1 cellular context compared by ENCODE assay signal in the genomic region with DNA sequence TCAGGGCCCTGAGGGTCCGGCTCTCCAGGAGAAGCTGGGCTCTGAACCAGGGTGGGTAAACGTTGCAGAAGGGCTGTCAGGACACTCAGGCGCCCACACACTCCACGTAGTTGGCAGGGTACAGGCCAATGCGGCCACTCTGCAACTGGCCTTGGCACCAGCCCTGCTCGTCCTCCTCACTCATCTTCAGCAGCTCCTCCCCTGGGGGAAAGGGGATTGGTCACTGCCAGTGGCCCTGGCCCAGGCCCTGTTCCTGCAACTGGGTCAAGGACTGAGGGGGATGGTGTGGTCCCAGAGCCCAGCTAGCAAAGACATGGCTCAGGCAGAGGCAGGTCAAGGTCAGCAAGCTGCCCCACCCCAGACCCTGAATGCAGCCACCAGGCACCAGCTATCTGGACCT.
TF ChIP-seq lines count a peak whose summit lies in the region.

No MANE protein-coding gene starts in this region.

TF ChIP-seq in HepG2, 621 proteins besides CTCF, POLR2A, EP300 and RAD21 (continued from another document and continues in another):
- TF ChIP-seq, protein P1, sequence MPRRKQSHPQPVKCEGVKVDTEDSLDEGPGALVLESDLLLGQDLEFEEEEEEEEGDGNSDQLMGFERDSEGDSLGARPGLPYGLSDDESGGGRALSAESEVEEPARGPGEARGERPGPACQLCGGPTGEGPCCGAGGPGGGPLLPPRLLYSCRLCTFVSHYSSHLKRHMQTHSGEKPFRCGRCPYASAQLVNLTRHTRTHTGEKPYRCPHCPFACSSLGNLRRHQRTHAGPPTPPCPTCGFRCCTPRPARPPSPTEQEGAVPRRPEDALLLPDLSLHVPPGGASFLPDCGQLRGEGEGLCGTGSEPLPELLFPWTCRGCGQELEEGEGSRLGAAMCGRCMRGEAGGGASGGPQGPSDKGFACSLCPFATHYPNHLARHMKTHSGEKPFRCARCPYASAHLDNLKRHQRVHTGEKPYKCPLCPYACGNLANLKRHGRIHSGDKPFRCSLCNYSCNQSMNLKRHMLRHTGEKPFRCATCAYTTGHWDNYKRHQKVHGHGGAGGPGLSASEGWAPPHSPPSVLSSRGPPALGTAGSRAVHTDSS (CRISPR knock-in tag; conservative IDR thresholded peaks at IDR 0.05) = 0 out of 2 replicates have a peak, but pooled peaks have one; percentile 67
- TF ChIP-seq MAFG (CRISPR knock-in tag; IDR thresholded peaks at IDR 0.05) (no peak), ZNF614 (CRISPR knock-in tag; IDR thresholded peaks at IDR 0.05; ENCODE audit: borderline replicate concordance) (no peak), THYN1 (CRISPR knock-in tag; IDR thresholded peaks at IDR 0.05; ENCODE audit: borderline replicate concordance, low read depth) (no peak), GFI1 (CRISPR knock-in tag; IDR thresholded peaks at IDR 0.05; ENCODE audit: borderline replicate concordance) (no peak), MTA1 (CRISPR knock-in tag; IDR thresholded peaks at IDR 0.05; ENCODE audit: borderline replicate concordance) (peak; percentile 75; the same call in 1 of the 2 replicates), ZNF674 (CRISPR knock-in tag; IDR thresholded peaks at IDR 0.05; ENCODE audit: low read depth) (no peak), ZFP41 (CRISPR knock-in tag; IDR thresholded peaks at IDR 0.05; ENCODE audit: borderline replicate concordance) (no peak), ZNF546 (CRISPR knock-in tag; conservative IDR thresholded peaks at IDR 0.05) (no peak), RFXANK (CRISPR knock-in tag; IDR thresholded peaks at IDR 0.05) (no peak), HNRNPH1 (optimal IDR thresholded peaks at IDR 0.05; ENCODE audit: low read depth, low read length) (no peak), ZNF768 (CRISPR knock-in tag; IDR thresholded peaks at IDR 0.05) (no peak), ELF3 (CRISPR knock-in tag; IDR thresholded peaks at IDR 0.05) (no peak), ZKSCAN5 (CRISPR knock-in tag; IDR thresholded peaks at IDR 0.05) (no peak), ZNF709 (CRISPR knock-in tag; IDR thresholded peaks at IDR 0.05) (no peak; the same call in 1 of the 2 replicates), ERF (CRISPR knock-in tag; IDR thresholded peaks at IDR 0.05) (no peak), MIER2 (CRISPR knock-in tag; IDR thresholded peaks at IDR 0.05) (no peak), MTA3 (CRISPR knock-in tag; IDR thresholded peaks at IDR 0.05) (no peak), TAF15 (IDR thresholded peaks at IDR 0.05; ENCODE audit: low read depth, low read length, poor library complexity, severe bottlenecking) (no peak), BORCS8-MEF2B (CRISPR knock-in tag; IDR thresholded peaks at IDR 0.05) (no peak), ARNT (IDR thresholded peaks at IDR 0.05) (no peak), ARNTL (CRISPR knock-in tag; IDR thresholded peaks at IDR 0.05) (no peak), NRL (CRISPR knock-in tag; IDR thresholded peaks at IDR 0.05; ENCODE audit: borderline replicate concordance) (no peak), REXO4 (CRISPR knock-in tag; IDR thresholded peaks at IDR 0.05; ENCODE audit: borderline replicate concordance) (no peak), SALL1 (CRISPR knock-in tag; IDR thresholded peaks at IDR 0.05) (peak; percentile 86), RFX3 (CRISPR knock-in tag; IDR thresholded peaks at IDR 0.05) (no peak), ADNP (CRISPR knock-in tag; IDR thresholded peaks at IDR 0.05) (no peak), BRD4 (CRISPR knock-in tag; IDR thresholded peaks at IDR 0.05) (no peak), HCFC1 (IDR thresholded peaks at IDR 0.05; ENCODE audit: low read depth, low read length) (no peak)
- TF ChIP-seq, protein P2, sequence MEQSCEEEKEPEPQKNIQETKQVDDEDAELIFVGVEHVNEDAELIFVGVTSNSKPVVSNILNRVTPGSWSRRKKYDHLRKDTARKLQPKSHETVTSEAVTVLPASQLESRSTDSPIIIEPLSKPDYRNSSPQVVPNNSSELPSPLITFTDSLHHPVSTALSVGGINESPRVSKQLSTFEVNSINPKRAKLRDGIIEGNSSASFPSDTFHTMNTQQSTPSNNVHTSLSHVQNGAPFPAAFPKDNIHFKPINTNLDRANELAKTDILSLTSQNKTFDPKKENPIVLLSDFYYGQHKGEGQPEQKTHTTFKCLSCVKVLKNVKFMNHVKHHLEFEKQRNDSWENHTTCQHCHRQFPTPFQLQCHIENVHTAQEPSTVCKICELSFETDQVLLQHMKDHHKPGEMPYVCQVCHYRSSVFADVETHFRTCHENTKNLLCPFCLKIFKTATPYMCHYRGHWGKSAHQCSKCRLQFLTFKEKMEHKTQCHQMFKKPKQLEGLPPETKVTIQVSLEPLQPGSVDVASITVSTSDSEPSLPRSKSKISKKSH (CRISPR knock-in tag; IDR thresholded peaks at IDR 0.05; ENCODE audit: borderline replicate concordance) = no peak
- TF ChIP-seq, protein P3, sequence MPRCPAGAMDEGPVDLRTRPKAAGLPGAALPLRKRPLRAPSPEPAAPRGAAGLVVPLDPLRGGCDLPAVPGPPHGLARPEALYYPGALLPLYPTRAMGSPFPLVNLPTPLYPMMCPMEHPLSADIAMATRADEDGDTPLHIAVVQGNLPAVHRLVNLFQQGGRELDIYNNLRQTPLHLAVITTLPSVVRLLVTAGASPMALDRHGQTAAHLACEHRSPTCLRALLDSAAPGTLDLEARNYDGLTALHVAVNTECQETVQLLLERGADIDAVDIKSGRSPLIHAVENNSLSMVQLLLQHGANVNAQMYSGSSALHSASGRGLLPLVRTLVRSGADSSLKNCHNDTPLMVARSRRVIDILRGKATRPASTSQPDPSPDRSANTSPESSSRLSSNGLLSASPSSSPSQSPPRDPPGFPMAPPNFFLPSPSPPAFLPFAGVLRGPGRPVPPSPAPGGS (CRISPR knock-in tag; IDR thresholded peaks at IDR 0.05) = peak; percentile 42
- TF ChIP-seq, protein P4, sequence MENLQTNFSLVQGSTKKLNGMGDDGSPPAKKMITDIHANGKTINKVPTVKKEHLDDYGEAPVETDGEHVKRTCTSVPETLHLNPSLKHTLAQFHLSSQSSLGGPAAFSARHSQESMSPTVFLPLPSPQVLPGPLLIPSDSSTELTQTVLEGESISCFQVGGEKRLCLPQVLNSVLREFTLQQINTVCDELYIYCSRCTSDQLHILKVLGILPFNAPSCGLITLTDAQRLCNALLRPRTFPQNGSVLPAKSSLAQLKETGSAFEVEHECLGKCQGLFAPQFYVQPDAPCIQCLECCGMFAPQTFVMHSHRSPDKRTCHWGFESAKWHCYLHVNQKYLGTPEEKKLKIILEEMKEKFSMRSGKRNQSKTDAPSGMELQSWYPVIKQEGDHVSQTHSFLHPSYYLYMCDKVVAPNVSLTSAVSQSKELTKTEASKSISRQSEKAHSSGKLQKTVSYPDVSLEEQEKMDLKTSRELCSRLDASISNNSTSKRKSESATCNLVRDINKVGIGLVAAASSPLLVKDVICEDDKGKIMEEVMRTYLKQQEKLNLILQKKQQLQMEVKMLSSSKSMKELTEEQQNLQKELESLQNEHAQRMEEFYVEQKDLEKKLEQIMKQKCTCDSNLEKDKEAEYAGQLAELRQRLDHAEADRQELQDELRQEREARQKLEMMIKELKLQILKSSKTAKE (CRISPR knock-in tag; IDR thresholded peaks at IDR 0.05; ENCODE audit: borderline replicate concordance) = peak; percentile 84
- TF ChIP-seq, protein P5, sequence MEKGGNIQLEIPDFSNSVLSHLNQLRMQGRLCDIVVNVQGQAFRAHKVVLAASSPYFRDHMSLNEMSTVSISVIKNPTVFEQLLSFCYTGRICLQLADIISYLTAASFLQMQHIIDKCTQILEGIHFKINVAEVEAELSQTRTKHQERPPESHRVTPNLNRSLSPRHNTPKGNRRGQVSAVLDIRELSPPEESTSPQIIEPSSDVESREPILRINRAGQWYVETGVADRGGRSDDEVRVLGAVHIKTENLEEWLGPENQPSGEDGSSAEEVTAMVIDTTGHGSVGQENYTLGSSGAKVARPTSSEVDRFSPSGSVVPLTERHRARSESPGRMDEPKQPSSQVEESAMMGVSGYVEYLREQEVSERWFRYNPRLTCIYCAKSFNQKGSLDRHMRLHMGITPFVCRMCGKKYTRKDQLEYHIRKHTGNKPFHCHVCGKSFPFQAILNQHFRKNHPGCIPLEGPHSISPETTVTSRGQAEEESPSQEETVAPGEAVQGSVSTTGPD (CRISPR knock-in tag; IDR thresholded peaks at IDR 0.05) = no peak
- TF ChIP-seq, protein P6, sequence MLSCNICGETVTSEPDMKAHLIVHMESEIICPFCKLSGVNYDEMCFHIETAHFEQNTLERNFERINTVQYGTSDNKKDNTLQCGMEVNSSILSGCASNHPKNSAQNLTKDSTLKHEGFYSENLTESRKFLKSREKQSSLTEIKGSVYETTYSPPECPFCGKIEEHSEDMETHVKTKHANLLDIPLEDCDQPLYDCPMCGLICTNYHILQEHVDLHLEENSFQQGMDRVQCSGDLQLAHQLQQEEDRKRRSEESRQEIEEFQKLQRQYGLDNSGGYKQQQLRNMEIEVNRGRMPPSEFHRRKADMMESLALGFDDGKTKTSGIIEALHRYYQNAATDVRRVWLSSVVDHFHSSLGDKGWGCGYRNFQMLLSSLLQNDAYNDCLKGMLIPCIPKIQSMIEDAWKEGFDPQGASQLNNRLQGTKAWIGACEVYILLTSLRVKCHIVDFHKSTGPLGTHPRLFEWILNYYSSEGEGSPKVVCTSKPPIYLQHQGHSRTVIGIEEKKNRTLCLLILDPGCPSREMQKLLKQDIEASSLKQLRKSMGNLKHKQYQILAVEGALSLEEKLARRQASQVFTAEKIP (CRISPR knock-in tag; IDR thresholded peaks at IDR 0.05; ENCODE audit: borderline replicate concordance) = no peak
- TF ChIP-seq, protein P7, sequence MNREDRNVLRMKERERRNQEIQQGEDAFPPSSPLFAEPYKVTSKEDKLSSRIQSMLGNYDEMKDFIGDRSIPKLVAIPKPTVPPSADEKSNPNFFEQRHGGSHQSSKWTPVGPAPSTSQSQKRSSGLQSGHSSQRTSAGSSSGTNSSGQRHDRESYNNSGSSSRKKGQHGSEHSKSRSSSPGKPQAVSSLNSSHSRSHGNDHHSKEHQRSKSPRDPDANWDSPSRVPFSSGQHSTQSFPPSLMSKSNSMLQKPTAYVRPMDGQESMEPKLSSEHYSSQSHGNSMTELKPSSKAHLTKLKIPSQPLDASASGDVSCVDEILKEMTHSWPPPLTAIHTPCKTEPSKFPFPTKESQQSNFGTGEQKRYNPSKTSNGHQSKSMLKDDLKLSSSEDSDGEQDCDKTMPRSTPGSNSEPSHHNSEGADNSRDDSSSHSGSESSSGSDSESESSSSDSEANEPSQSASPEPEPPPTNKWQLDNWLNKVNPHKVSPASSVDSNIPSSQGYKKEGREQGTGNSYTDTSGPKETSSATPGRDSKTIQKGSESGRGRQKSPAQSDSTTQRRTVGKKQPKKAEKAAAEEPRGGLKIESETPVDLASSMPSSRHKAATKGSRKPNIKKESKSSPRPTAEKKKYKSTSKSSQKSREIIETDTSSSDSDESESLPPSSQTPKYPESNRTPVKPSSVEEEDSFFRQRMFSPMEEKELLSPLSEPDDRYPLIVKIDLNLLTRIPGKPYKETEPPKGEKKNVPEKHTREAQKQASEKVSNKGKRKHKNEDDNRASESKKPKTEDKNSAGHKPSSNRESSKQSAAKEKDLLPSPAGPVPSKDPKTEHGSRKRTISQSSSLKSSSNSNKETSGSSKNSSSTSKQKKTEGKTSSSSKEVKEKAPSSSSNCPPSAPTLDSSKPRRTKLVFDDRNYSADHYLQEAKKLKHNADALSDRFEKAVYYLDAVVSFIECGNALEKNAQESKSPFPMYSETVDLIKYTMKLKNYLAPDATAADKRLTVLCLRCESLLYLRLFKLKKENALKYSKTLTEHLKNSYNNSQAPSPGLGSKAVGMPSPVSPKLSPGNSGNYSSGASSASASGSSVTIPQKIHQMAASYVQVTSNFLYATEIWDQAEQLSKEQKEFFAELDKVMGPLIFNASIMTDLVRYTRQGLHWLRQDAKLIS (CRISPR knock-in tag; IDR thresholded peaks at IDR 0.05) = no peak
- TF ChIP-seq, protein P8, sequence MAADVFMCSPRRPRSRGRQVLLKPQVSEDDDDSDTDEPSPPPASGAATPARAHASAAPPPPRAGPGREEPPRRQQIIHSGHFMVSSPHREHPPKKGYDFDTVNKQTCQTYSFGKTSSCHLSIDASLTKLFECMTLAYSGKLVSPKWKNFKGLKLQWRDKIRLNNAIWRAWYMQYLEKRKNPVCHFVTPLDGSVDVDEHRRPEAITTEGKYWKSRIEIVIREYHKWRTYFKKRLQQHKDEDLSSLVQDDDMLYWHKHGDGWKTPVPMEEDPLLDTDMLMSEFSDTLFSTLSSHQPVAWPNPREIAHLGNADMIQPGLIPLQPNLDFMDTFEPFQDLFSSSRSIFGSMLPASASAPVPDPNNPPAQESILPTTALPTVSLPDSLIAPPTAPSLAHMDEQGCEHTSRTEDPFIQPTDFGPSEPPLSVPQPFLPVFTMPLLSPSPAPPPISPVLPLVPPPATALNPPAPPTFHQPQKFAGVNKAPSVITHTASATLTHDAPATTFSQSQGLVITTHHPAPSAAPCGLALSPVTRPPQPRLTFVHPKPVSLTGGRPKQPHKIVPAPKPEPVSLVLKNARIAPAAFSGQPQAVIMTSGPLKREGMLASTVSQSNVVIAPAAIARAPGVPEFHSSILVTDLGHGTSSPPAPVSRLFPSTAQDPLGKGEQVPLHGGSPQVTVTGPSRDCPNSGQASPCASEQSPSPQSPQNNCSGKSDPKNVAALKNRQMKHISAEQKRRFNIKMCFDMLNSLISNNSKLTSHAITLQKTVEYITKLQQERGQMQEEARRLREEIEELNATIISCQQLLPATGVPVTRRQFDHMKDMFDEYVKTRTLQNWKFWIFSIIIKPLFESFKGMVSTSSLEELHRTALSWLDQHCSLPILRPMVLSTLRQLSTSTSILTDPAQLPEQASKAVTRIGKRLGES (CRISPR knock-in tag; IDR thresholded peaks at IDR 0.05; ENCODE audit: borderline replicate concordance) = no peak
- TF ChIP-seq, protein P9, sequence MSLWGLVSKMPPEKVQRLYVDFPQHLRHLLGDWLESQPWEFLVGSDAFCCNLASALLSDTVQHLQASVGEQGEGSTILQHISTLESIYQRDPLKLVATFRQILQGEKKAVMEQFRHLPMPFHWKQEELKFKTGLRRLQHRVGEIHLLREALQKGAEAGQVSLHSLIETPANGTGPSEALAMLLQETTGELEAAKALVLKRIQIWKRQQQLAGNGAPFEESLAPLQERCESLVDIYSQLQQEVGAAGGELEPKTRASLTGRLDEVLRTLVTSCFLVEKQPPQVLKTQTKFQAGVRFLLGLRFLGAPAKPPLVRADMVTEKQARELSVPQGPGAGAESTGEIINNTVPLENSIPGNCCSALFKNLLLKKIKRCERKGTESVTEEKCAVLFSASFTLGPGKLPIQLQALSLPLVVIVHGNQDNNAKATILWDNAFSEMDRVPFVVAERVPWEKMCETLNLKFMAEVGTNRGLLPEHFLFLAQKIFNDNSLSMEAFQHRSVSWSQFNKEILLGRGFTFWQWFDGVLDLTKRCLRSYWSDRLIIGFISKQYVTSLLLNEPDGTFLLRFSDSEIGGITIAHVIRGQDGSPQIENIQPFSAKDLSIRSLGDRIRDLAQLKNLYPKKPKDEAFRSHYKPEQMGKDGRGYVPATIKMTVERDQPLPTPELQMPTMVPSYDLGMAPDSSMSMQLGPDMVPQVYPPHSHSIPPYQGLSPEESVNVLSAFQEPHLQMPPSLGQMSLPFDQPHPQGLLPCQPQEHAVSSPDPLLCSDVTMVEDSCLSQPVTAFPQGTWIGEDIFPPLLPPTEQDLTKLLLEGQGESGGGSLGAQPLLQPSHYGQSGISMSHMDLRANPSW (CRISPR knock-in tag; IDR thresholded peaks at IDR 0.05; ENCODE audit: borderline replicate concordance) = no peak
- TF ChIP-seq, protein P10, sequence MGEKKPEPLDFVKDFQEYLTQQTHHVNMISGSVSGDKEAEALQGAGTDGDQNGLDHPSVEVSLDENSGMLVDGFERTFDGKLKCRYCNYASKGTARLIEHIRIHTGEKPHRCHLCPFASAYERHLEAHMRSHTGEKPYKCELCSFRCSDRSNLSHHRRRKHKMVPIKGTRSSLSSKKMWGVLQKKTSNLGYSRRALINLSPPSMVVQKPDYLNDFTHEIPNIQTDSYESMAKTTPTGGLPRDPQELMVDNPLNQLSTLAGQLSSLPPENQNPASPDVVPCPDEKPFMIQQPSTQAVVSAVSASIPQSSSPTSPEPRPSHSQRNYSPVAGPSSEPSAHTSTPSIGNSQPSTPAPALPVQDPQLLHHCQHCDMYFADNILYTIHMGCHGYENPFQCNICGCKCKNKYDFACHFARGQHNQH (CRISPR knock-in tag; IDR thresholded peaks at IDR 0.05) = peak; percentile 74; the same call in 1 of the 2 replicates
